In the genomic region with DNA sequence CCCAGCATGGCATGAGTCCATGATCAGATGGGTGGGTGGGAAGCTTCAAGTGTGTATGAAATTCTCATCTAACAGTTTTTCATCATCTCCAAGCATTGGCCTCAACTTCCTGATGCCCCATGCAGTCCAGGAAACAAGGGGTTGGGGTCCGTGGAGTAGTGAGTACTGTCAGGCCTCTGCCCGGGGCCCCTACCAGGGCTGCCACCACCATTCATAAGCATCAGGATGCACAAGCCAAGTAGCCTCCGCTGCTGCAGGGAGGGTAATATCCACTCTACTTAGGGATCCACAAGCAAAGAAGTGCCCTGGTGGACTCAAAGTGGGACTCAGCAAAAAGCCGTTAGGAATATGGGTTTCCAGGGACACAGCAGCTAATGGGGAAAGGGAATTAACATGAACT, we compare ENCODE assay signal across 7 cellular contexts. TPM values are rescaled to one million over a fixed set of nuclear protein-coding genes. Genes with fewer than 3 reads are reported as not detected.
"Had no signal": no experiment of that assay in that cellular context is flagged by ENCODE, and none has a peak within 500 bp of the region (broad histone marks: within the 10 kb centered on the region; RNA-seq: fewer than 3 reads in every experiment).

No MANE protein-coding gene starts in this region.

- ATAC-seq: HepG2, K562 had no signal

- H3K4me2 ChIP-seq: KMS-11 had no signal

- DNase-seq: KBM-7, KG1 had no signal

- H3K9ac ChIP-seq: KMS-11 had no signal

- H3K27ac ChIP-seq: HL-60, KMS-11 had no signal

- H3K4me3 ChIP-seq: K562 had no signal

RNA-seq across cellular contexts. Expression of a gene that starts 49.3 kb away (rescaled TPM):
- total RNA-seq: HT-29, K562 had no signal
